15 cellular contexts compared by ENCODE assay signal in the genomic region with DNA sequence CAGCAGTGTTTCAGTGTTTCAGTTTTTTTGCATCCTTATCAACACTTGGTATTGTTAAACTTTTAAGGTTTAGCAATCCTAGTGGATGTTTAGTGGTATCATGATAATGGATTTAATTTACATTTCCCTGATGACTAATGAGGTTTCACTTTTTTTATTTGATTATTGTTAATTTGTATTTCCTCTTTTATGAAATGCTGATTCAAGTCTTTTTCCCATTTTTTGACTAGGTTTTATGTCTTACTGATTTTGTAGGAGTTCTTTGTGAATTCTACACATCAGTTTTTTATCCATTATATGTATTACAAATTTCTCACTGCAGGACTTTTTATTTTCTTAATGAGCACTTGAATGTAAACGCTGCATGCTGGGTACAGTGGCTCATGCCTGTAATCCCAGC. TPM values are rescaled to one million over a fixed set of nuclear protein-coding genes. Genes with fewer than 3 reads are reported as not detected.
DNase-seq lines count a peak whose midpoint lies in the region; ATAC-seq, FAIRE-seq and TF ChIP-seq lines count a peak whose summit lies in the region.
"Had no signal": no experiment of that assay in that cellular context is flagged by ENCODE, and none has a peak within 500 bp of the region (broad histone marks: within the 10 kb centered on the region; RNA-seq: fewer than 3 reads in every experiment).

No MANE protein-coding gene starts in this region.

- no peak overlapping the region for H3K56ac ChIP-seq in IMR-90 (ENCODE audit: extremely low read depth, insufficient read depth, low read length)

- H3K27ac Mint-ChIP-seq in activated CD8-positive, alpha-beta T cell treated with anti-CD3 and anti-CD28 coated beads, Interleukin-2, amount 10 ng/mL, durations not matched to agents 7 days and 5 days, result peak overlapping the region; percentile 34
- no peak overlapping the region for H3K27ac Mint-ChIP-seq in activated CD8-positive, alpha-beta T cell treated with anti-CD3 and anti-CD28 coated beads for 36 hours
- no peak overlapping the region for H3K27ac Mint-ChIP-seq in chondrocyte (ENCODE audit: unreplicated experiment)
- H3K27ac Mint-ChIP-seq in naive thymus-derived CD4-positive, alpha-beta T cell, result peak overlapping the region in 6 of 9 donors; percentile 13 to 72 (median 53)

- no peak for FAIRE-seq in pancreas (lab: Jason Lieb, UNC)

- POLR2A ChIA-PET in activated CD8-positive, alpha-beta T cell treated with anti-CD3 and anti-CD28 coated beads, Interleukin-2, amount 10 ng/mL, durations not matched to agents 7 days and 5 days (lab: Charles Lee), result no interaction called here
- POLR2A ChIA-PET in activated CD8-positive, alpha-beta T cell treated with anti-CD3 and anti-CD28 coated beads for 36 hours (lab: Charles Lee), result no interaction called here
- POLR2A ChIA-PET in IMR-90 (lab: Charles Lee; ENCODE audit: unreplicated experiment), result no interaction called here
- POLR2A ChIA-PET in naive thymus-derived CD4-positive, alpha-beta T cell (lab: Charles Lee), result interaction anchor here (1.4 kb wide), 1 partner anchor 23 kb away, joined by 4 read pairs; the partner anchor contains the start of gene YLPM1

- DNase-seq in activated CD8-positive, alpha-beta T cell treated with anti-CD3 and anti-CD28 coated beads, Interleukin-2, amount 10 ng/mL, durations not matched to agents 7 days and 5 days, result no peak
- DNase-seq in activated CD8-positive, alpha-beta T cell treated with anti-CD3 and anti-CD28 coated beads for 36 hours, result no peak
- DNase-seq in IMR-90 (no peak), chondrocyte (ENCODE audit: low spot score) (no peak), pancreas (no peak), anterior cingulate cortex (lab: John Stamatoyannopoulos, UW) (no peak)
- DNase-seq in naive thymus-derived CD4-positive, alpha-beta T cell, result no peak
- DNase-seq: DND-41, GF-D8, NCI-H1105 treated with DMSO at 0.1 percent for 48 hours, NCI-H187, NCI-H446 treated with DMSO at 0.1 percent for 48 hours, NCI-H748 treated with DMSO at 0.1 percent for 48 hours, PC-9 had no signal

- H3K4me3 ChIP-seq in IMR-90 (ENCODE audit: insufficient read depth, low read depth, low read length) (no peak overlapping the region), pancreas (no peak overlapping the region)
- no peak overlapping the region for H3K4me3 ChIP-seq in naive thymus-derived CD4-positive, alpha-beta T cell (ENCODE audit: low read length)
- H3K4me3 ChIP-seq: PC-9 had no signal

- H3K9me1 ChIP-seq in IMR-90 (ENCODE audit: insufficient read depth, low read length), result peaks cover 2% of the 10 kb centered on the region; the same call in 1 of the 2 replicates

- H3K27ac ChIP-seq in IMR-90 (ENCODE audit: insufficient read depth, low read length), result no peak overlapping the region
- no peak overlapping the region for H3K27ac ChIP-seq in naive thymus-derived CD4-positive, alpha-beta T cell (ENCODE audit: low read depth, low read length)
- H3K27ac ChIP-seq in pancreas, result no peak overlapping the region
- H3K27ac ChIP-seq: PC-9 had no signal

- peaks cover 7% of the 10 kb centered on the region for H4K20me1 ChIP-seq in IMR-90 (ENCODE audit: insufficient read depth, low read length)

- CTCF ChIA-PET in activated CD8-positive, alpha-beta T cell treated with anti-CD3 and anti-CD28 coated beads, Interleukin-2, amount 10 ng/mL, durations not matched to agents 7 days and 5 days (lab: Charles Lee), result no interaction called here
- CTCF ChIA-PET in activated CD8-positive, alpha-beta T cell treated with anti-CD3 and anti-CD28 coated beads for 36 hours (lab: Charles Lee), result no interaction called here
- CTCF ChIA-PET in IMR-90 (lab: Yijun Ruan, JAX), result no interaction called here
- CTCF ChIA-PET in naive thymus-derived CD4-positive, alpha-beta T cell (lab: Charles Lee), result no interaction called here

- in situ Hi-C loops in IMR-90 (cut with MboI; ENCODE audit: low sequenced_read_pairs), result no loop called here

- intact Hi-C loops in activated CD8-positive, alpha-beta T cell treated with anti-CD3 and anti-CD28 coated beads for 36 hours (cut with micrococcal nuclease), result no loop called here
- intact Hi-C loops in IMR-90 (cut with micrococcal nuclease) (no loop called here), pancreas (cut with DNase I) (no loop called here)
- intact Hi-C loops in naive thymus-derived CD4-positive, alpha-beta T cell (cut with micrococcal nuclease), result no loop called here

- H3K4me3 Mint-ChIP-seq in activated CD8-positive, alpha-beta T cell treated with anti-CD3 and anti-CD28 coated beads, Interleukin-2, amount 10 ng/mL, durations not matched to agents 7 days and 5 days, result no peak overlapping the region
- no peak overlapping the region for H3K4me3 Mint-ChIP-seq in activated CD8-positive, alpha-beta T cell treated with anti-CD3 and anti-CD28 coated beads for 36 hours
- no peak overlapping the region for H3K4me3 Mint-ChIP-seq in chondrocyte (ENCODE audit: unreplicated experiment)
- peak overlapping the region in 1 of 10 donors; percentile 34 for H3K4me3 Mint-ChIP-seq in naive thymus-derived CD4-positive, alpha-beta T cell

- H4K91ac ChIP-seq in IMR-90 (ENCODE audit: insufficient read depth, low read depth, low read length), result no peak overlapping the region

- dilution Hi-C loops in IMR-90 (cut with HindIII; ENCODE audit: low sequenced_read_pairs, unreplicated experiment), result no loop called here

- peaks cover 57% of the 10 kb centered on the region for H3K36me3 Mint-ChIP-seq in activated CD8-positive, alpha-beta T cell treated with anti-CD3 and anti-CD28 coated beads, Interleukin-2, amount 10 ng/mL, durations not matched to agents 7 days and 5 days (ENCODE audit: low read depth)
- H3K36me3 Mint-ChIP-seq in activated CD8-positive, alpha-beta T cell treated with anti-CD3 and anti-CD28 coated beads for 36 hours (ENCODE audit: low read depth), result peaks cover 43% of the 10 kb centered on the region
- peaks cover 15% of the 10 kb centered on the region for H3K36me3 Mint-ChIP-seq in chondrocyte (ENCODE audit: low read depth)
- H3K36me3 Mint-ChIP-seq in naive thymus-derived CD4-positive, alpha-beta T cell, result peaks cover 9 to 56% (median 24%) of the 10 kb centered on the region in 5 donors

- no peak overlapping the region for H4K5ac ChIP-seq in IMR-90 (ENCODE audit: low read depth, low read length)

- no peak overlapping the region for H3K18ac ChIP-seq in IMR-90 (ENCODE audit: low read depth, low read length)

- no peak overlapping the region for H2BK5ac ChIP-seq in IMR-90 (ENCODE audit: low read depth, low read length, poor library complexity, severe bottlenecking)

- no peak for TF ChIP-seq CTCF in activated CD8-positive, alpha-beta T cell treated with anti-CD3 and anti-CD28 coated beads for 36 hours (IDR thresholded peaks at IDR 0.05)
- TF ChIP-seq CTCF in IMR-90 (conservative IDR thresholded peaks at IDR 0.05; ENCODE audit: low read depth, low read length), result no peak
- peak; percentile 23 for TF ChIP-seq CTCF in chondrocyte (IDR thresholded peaks at IDR 0.05)
- no peak for TF ChIP-seq CTCF in pancreas (IDR thresholded peaks at IDR 0.05)

- no peak for ATAC-seq in activated CD8-positive, alpha-beta T cell treated with anti-CD3 and anti-CD28 coated beads, Interleukin-2, amount 10 ng/mL, durations not matched to agents 7 days and 5 days
- no peak for ATAC-seq in activated CD8-positive, alpha-beta T cell treated with anti-CD3 and anti-CD28 coated beads for 36 hours
- no peak for ATAC-seq in IMR-90 (ENCODE audit: low read depth)
- ATAC-seq in naive thymus-derived CD4-positive, alpha-beta T cell, result no peak
- ATAC-seq in pancreas, result no peak
- ATAC-seq in GM21786 (IDR thresholded peaks at IDR 0.05; ENCODE audit: unreplicated experiment), result no peak

- no peak overlapping the region for H2BK15ac ChIP-seq in IMR-90 (ENCODE audit: low read depth, low read length)

- no peak overlapping the region for H3K4me2 ChIP-seq in IMR-90 (ENCODE audit: low read depth, low read length)
- H3K4me2 ChIP-seq: PC-9 had no signal

- peaks cover 2% of the 10 kb centered on the region; the same call in 1 of the 2 replicates for H3K4me1 ChIP-seq in IMR-90 (ENCODE audit: control insufficient read depth, insufficient read depth, low read length)
- peaks cover 2 to 18% of the 10 kb centered on the region in 2 donors for H3K4me1 ChIP-seq in naive thymus-derived CD4-positive, alpha-beta T cell (ENCODE audit: control insufficient read depth in 2 of 2, insufficient read depth in 2 of 2, low read length in 2 of 2)
- no peaks in the 10 kb centered on the region for H3K4me1 ChIP-seq in pancreas

- H3K14ac ChIP-seq in IMR-90 (replicated peaks; ENCODE audit: low read depth, low read length), result no peak overlapping the region

- peaks cover 2% of the 10 kb centered on the region; the same call in 1 of the 2 replicates for H3K9me3 ChIP-seq in IMR-90 (ENCODE audit: control insufficient read depth, insufficient read depth, low read length)
- no peaks in the 10 kb centered on the region for H3K9me3 ChIP-seq in naive thymus-derived CD4-positive, alpha-beta T cell (ENCODE audit: control insufficient read depth in 2 of 3, low read length in 3 of 3)
- H3K9me3 ChIP-seq in pancreas, result no peaks in the 10 kb centered on the region

- no TSS peak for BruUV-seq in IMR-90 (replicated peaks; lab: Mats Ljungman, UMichigan)

- H3K9me3 Mint-ChIP-seq in activated CD8-positive, alpha-beta T cell treated with anti-CD3 and anti-CD28 coated beads, Interleukin-2, amount 10 ng/mL, durations not matched to agents 7 days and 5 days (ENCODE audit: insufficient read depth), result no peaks in the 10 kb centered on the region
- peaks cover 2% of the 10 kb centered on the region for H3K9me3 Mint-ChIP-seq in activated CD8-positive, alpha-beta T cell treated with anti-CD3 and anti-CD28 coated beads for 36 hours
- peaks cover 4% of the 10 kb centered on the region for H3K9me3 Mint-ChIP-seq in chondrocyte (ENCODE audit: low read depth)
- peaks cover 0 to 4% (median 0%) of the 10 kb centered on the region in 11 donors for H3K9me3 Mint-ChIP-seq in naive thymus-derived CD4-positive, alpha-beta T cell

- no peaks in the 10 kb centered on the region for H3K27me3 Mint-ChIP-seq in activated CD8-positive, alpha-beta T cell treated with anti-CD3 and anti-CD28 coated beads, Interleukin-2, amount 10 ng/mL, durations not matched to agents 7 days and 5 days (ENCODE audit: low read depth)
- H3K27me3 Mint-ChIP-seq in activated CD8-positive, alpha-beta T cell treated with anti-CD3 and anti-CD28 coated beads for 36 hours, result no peaks in the 10 kb centered on the region
- no peaks in the 10 kb centered on the region for H3K27me3 Mint-ChIP-seq in chondrocyte (ENCODE audit: low read depth)
- no peaks in the 10 kb centered on the region for H3K27me3 Mint-ChIP-seq in naive thymus-derived CD4-positive, alpha-beta T cell

- TF ChIP-seq RAD21 in IMR-90 (IDR thresholded peaks at IDR 0.05; ENCODE audit: low read length), result no peak

- H3K36me3 ChIP-seq in IMR-90 (ENCODE audit: control insufficient read depth, insufficient read depth, low read length), result peaks cover 17% of the 10 kb centered on the region
- peaks cover 4 to 49% (median 9%) of the 10 kb centered on the region in 3 experiments for H3K36me3 ChIP-seq in naive thymus-derived CD4-positive, alpha-beta T cell (ENCODE audit: control insufficient read depth in 2 of 3, insufficient read depth in 3 of 3, low read length in 3 of 3)
- H3K36me3 ChIP-seq in pancreas, result peaks cover 0 to 35% (median 4%) of the 10 kb centered on the region in 3 donors

- H3K23ac ChIP-seq in IMR-90 (ENCODE audit: low read depth, low read length), result no peak overlapping the region

- H4K8ac ChIP-seq in IMR-90 (ENCODE audit: low read depth in 2 of 2, low read length in 2 of 2), result no peak overlapping the region

- H2AFZ ChIP-seq in IMR-90 (replicated peaks; ENCODE audit: low read length, poor library complexity), result no peak overlapping the region
- H2AFZ ChIP-seq: PC-9 had no signal

- H3K4ac ChIP-seq in IMR-90 (ENCODE audit: low read depth, low read length), result no peak overlapping the region

- H2BK120ac ChIP-seq in IMR-90 (ENCODE audit: low read depth, low read length), result no peak overlapping the region

- H3K79me1 ChIP-seq in IMR-90 (ENCODE audit: low read depth in 1 of 2, low read length in 2 of 2), result peaks cover 37 to 42% of the 10 kb centered on the region in 2 experiments

- no peaks in the 10 kb centered on the region for H3K27me3 ChIP-seq in IMR-90 (ENCODE audit: control insufficient read depth, insufficient read depth, low read length)
- H3K27me3 ChIP-seq in naive thymus-derived CD4-positive, alpha-beta T cell (ENCODE audit: control insufficient read depth in 2 of 2, insufficient read depth in 2 of 2, low read length in 2 of 2), result no peaks in the 10 kb centered on the region
- H3K27me3 ChIP-seq in pancreas, result no peaks in the 10 kb centered on the region

- WGBS in IMR-90 (ENCODE audit: extremely low coverage in 2 of 2, insufficient read length in 1 of 2), 2 experiments, result no CpG with 5 or more reads among the region's 1 CpG
- WGBS in pancreas, 2 donors, result 98 to 100% methylated on average over 1 of the region's 1 CpG

- no peak overlapping the region for H3K9ac ChIP-seq in IMR-90 (ENCODE audit: low read depth, low read length)

- H2AK9ac ChIP-seq in IMR-90 (replicated peaks; ENCODE audit: low read depth, low read length, poor library complexity), result no peak overlapping the region

- H2AK5ac ChIP-seq in IMR-90 (ENCODE audit: low read depth, low read length), result no peak overlapping the region

- H3K4me1 Mint-ChIP-seq in activated CD8-positive, alpha-beta T cell treated with anti-CD3 and anti-CD28 coated beads, Interleukin-2, amount 10 ng/mL, durations not matched to agents 7 days and 5 days (ENCODE audit: low read depth), result peaks cover 23% of the 10 kb centered on the region
- H3K4me1 Mint-ChIP-seq in activated CD8-positive, alpha-beta T cell treated with anti-CD3 and anti-CD28 coated beads for 36 hours (ENCODE audit: low read depth), result peaks cover 28% of the 10 kb centered on the region
- H3K4me1 Mint-ChIP-seq in chondrocyte (ENCODE audit: low read depth), result peaks cover 4% of the 10 kb centered on the region
- H3K4me1 Mint-ChIP-seq in naive thymus-derived CD4-positive, alpha-beta T cell, result peaks cover 13 to 50% (median 43%) of the 10 kb centered on the region in 7 donors

- no peak overlapping the region for H2BK20ac ChIP-seq in IMR-90 (ENCODE audit: low read depth, low read length)

- no peak for TF ChIP-seq POLR2A in IMR-90 (IDR thresholded peaks at IDR 0.05; ENCODE audit: low read depth, low read length)

RNA-seq across cellular contexts. Expression of gene YLPM1, which starts 23.8 kb away (rescaled TPM):
- 10 to 100 TPM; 58.2 to 58.4 TPM for total RNA-seq in activated CD8-positive, alpha-beta T cell treated with anti-CD3 and anti-CD28 coated beads, Interleukin-2, amount 10 ng/mL, durations not matched to agents 7 days and 5 days
- total RNA-seq in activated CD8-positive, alpha-beta T cell treated with anti-CD3 and anti-CD28 coated beads for 36 hours, result 10 to 100 TPM; 43.6 to 49.0 TPM
- total RNA-seq in IMR-90 (2012; rRNA removed) (8.2 and 16.4 TPM in 2 replicates), chondrocyte (51.3 to 85.0 TPM (median 51.8 TPM) in 3 replicates), pancreas (10 to 100 TPM; 18.2 to 33.3 (median 25.2) TPM)
- polyA plus RNA-seq in IMR-90 (2012; rRNA removed) (14.5 and 19.7 TPM in 2 replicates), pancreas (10 to 100 TPM; 14.1 to 22.2 TPM)
- 5.1 TPM in 2 replicates for polyA plus RNA-seq in IMR-90 (2012; cell fraction: cytosol; rRNA removed)
- 8.1 and 34.4 TPM in 2 replicates for polyA plus RNA-seq in IMR-90 (2012; cell fraction: nucleus; rRNA removed; ENCODE audit: low replicate concordance)
- 100 to 1,000 TPM in 3 of 5 experiments, 10 to 100 TPM in 2; 84.7 to 119 (median 109) TPM for total RNA-seq in naive thymus-derived CD4-positive, alpha-beta T cell
- polyA plus RNA-seq in naive thymus-derived CD4-positive, alpha-beta T cell, result 10 to 100 TPM; 13.5 to 26.8 TPM

Comparison
In these comparisons a context has a peak if more than half of its experiments do, and no peak if none do; other contexts are left out.
1. H3K27ac Mint-ChIP-seq: peak in activated CD8-positive, alpha-beta T cell treated with anti-CD3 and anti-CD28 coated beads, Interleukin-2, amount 10 ng/mL, durations not matched to agents 7 days and 5 days (single experiment) and naive thymus-derived CD4-positive, alpha-beta T cell (6 of 9); none in activated CD8-positive, alpha-beta T cell treated with anti-CD3 and anti-CD28 coated beads for 36 hours (single experiment) and chondrocyte (single experiment).